Comparison of ENCODE assay signal across 40 cellular contexts in genomic region chr2:65334714-65335113, GRCh38.
"Had no signal": no experiment of that assay in that cellular context is flagged by ENCODE, and none has a peak within 500 bp of the region (broad histone marks: within the 10 kb centered on the region; RNA-seq: fewer than 3 reads in every experiment).

No MANE protein-coding gene starts in this region.

- H3K4me3 Mint-ChIP-seq: activated B cell treated with CpG ODN at 0.5 μM for 24 hours; activated CD4-positive, alpha-beta memory T cell treated with anti-CD3 and anti-CD28 coated beads for 36 hours; activated CD4-positive, alpha-beta T cell treated with anti-CD3 and anti-CD28 coated beads, Interleukin-2, amount 10 ng/mL, durations not matched to agents 24 days and 14 days; activated CD8-positive, alpha-beta T cell treated with anti-CD3 and anti-CD28 coated beads for 36 hours; activated naive CD4-positive, alpha-beta T cell treated with anti-CD3 and anti-CD28 coated beads for 36 hours; activated naive CD8-positive, alpha-beta T cell treated with anti-CD3 and anti-CD28 coated beads for 36 hours; activated T-cell treated with anti-CD3 and anti-CD28 coated beads, Interleukin-2, amount 50 U/mL, for 4 hours; activated T-cell treated with anti-CD3 and anti-CD28 coated beads, Interleukin-2, amount 50 U/mL, for 72 hours; activated T-helper 1 cell treated with anti-CD3 and anti-CD28 coated beads, Interleukin-12 subunit alpha, Interleukin-12 subunit beta, Interleukin-2, Interleukin-4 antibody, amounts not matched to agents 30 ng/mL and 10 ng/mL and 1 ng/mL, durations not matched to agents 14 hours and 24 hours and 36 hours; activated T-helper 17 cell treated with anti-CD3 and anti-CD28 coated beads, Interleukin-2, amount 50 U/mL, for 72 hours; central memory CD8-positive, alpha-beta T cell; T-helper 1 cell treated with Interleukin-12 subunit alpha and Interleukin-12 subunit beta and Interleukin-4 antibody, amounts not matched to agents 30 μg/mL and 1 μg/mL, for 36 hours; T-helper 2 cell treated with Interferon-gamma antibody and Interleukin-4, amounts not matched to agents 5 μg/mL and 100 μg/mL, for 36 hours had no signal

- H3K27ac ChIP-seq: adrenal gland, body of pancreas, brain microvascular endothelial cell, breast epithelium, cardiac muscle cell, VCaP had no signal

- H3K27me3 Mint-ChIP-seq: activated B cell treated with CpG ODN at 0.5 μM for 24 hours; activated CD4-positive, alpha-beta memory T cell treated with anti-CD3 and anti-CD28 coated beads for 36 hours; activated CD8-positive, alpha-beta T cell treated with anti-CD3 and anti-CD28 coated beads for 36 hours; activated naive CD8-positive, alpha-beta T cell treated with anti-CD3 and anti-CD28 coated beads for 36 hours; activated T-helper 17 cell treated with anti-CD3 and anti-CD28 coated beads, Interleukin-2, amount 50 U/mL, for 72 hours; central memory CD8-positive, alpha-beta T cell had no signal

- H3K4me1 Mint-ChIP-seq: activated B cell treated with CpG ODN at 0.5 μM for 24 hours; activated CD4-positive, alpha-beta T cell treated with anti-CD3 and anti-CD28 coated beads, Interleukin-2, amount 10 ng/mL, durations not matched to agents 24 days and 14 days; activated naive CD8-positive, alpha-beta T cell treated with anti-CD3 and anti-CD28 coated beads for 36 hours; activated T-helper 17 cell treated with anti-CD3 and anti-CD28 coated beads, Interleukin-2, amount 50 U/mL, for 72 hours; central memory CD8-positive, alpha-beta T cell had no signal

- FAIRE-seq: astrocyte, TTC549 had no signal

- H3K9me3 ChIP-seq: adrenal gland, body of pancreas, breast epithelium had no signal

- H3K27ac Mint-ChIP-seq: activated B cell treated with CpG ODN at 0.5 μM for 24 hours; activated CD4-positive, alpha-beta memory T cell treated with anti-CD3 and anti-CD28 coated beads for 36 hours; activated CD4-positive, alpha-beta T cell treated with anti-CD3 and anti-CD28 coated beads, Interleukin-2, amount 10 ng/mL, durations not matched to agents 24 days and 14 days; activated CD8-positive, alpha-beta T cell treated with anti-CD3 and anti-CD28 coated beads for 36 hours; activated naive CD4-positive, alpha-beta T cell treated with anti-CD3 and anti-CD28 coated beads for 36 hours; activated naive CD4-positive, alpha-beta T cell treated with anti-CD3 and anti-CD28 coated beads, Interleukin-2, amount 50 U/mL, for 72 hours; activated naive CD8-positive, alpha-beta T cell treated with anti-CD3 and anti-CD28 coated beads for 36 hours; activated T-cell treated with anti-CD3 and anti-CD28 coated beads, Interleukin-2, amount 50 U/mL, for 72 hours; activated T-helper 1 cell treated with anti-CD3 and anti-CD28 coated beads, Interleukin-12 subunit alpha, Interleukin-12 subunit beta, Interleukin-2, Interleukin-4 antibody, amounts not matched to agents 30 ng/mL and 10 ng/mL and 1 ng/mL, durations not matched to agents 14 hours and 24 hours and 36 hours; activated T-helper 17 cell treated with anti-CD3 and anti-CD28 coated beads, Interleukin-2, amount 50 U/mL, for 72 hours; T-helper 1 cell treated with Interleukin-12 subunit alpha and Interleukin-12 subunit beta and Interleukin-4 antibody, amounts not matched to agents 30 μg/mL and 1 μg/mL, for 36 hours; T-helper 2 cell treated with Interferon-gamma antibody and Interleukin-4, amounts not matched to agents 5 μg/mL and 100 μg/mL, for 36 hours had no signal

- DNase-seq: activated B cell treated with CpG ODN at 0.5 μM for 24 hours; activated CD4-positive, alpha-beta memory T cell treated with anti-CD3 and anti-CD28 coated beads for 36 hours; activated CD4-positive, alpha-beta T cell treated with anti-CD3 and anti-CD28 coated beads for 4 hours; activated CD4-positive, alpha-beta T cell treated with anti-CD3 and anti-CD28 coated beads, Interleukin-2, amount 10 ng/mL, durations not matched to agents 24 days and 14 days; activated CD4-positive, alpha-beta T cell treated with anti-CD3 and anti-CD28 coated beads, Interleukin-2, amount 50 U/mL, for 1 hour; activated CD4-positive, alpha-beta T cell treated with anti-CD3 and anti-CD28 coated beads, Interleukin-2, amount 50 U/mL, for 4 hours; activated CD4-positive, CD25-positive, alpha-beta regulatory T cell treated with anti-CD3 and anti-CD28 coated beads, Interleukin-2, amount 50 U/mL, for 72 hours; activated CD8-positive, alpha-beta memory T cell treated with anti-CD3 and anti-CD28 coated beads, Interleukin-2, amount 50 U/mL, for 4 hours; activated CD8-positive, alpha-beta T cell treated with anti-CD3 and anti-CD28 coated beads for 36 hours; activated effector memory CD4-positive, alpha-beta T cell treated with anti-CD3 and anti-CD28 coated beads, Interleukin-2, amount 50 U/mL, for 16 hours; activated gamma-delta T cell treated with Interleukin-2 at 50 U/mL for 16 hours; activated naive CD4-positive, alpha-beta T cell; activated naive CD4-positive, alpha-beta T cell treated with anti-CD3 and anti-CD28 coated beads for 36 hours; activated naive CD4-positive, alpha-beta T cell treated with anti-CD3 and anti-CD28 coated beads, Interleukin-2, amount 50 U/mL, for 16 hours; activated naive CD8-positive, alpha-beta T cell treated with anti-CD3 and anti-CD28 coated beads for 36 hours; activated T-cell treated with anti-CD3 and anti-CD28 coated beads for 4 hours; activated T-cell treated with anti-CD3 and anti-CD28 coated beads, Interleukin-2, amount 50 U/mL, for 1 hour; activated T-cell treated with anti-CD3 and anti-CD28 coated beads, Interleukin-2, amount 50 U/mL, for 4 hours; activated T-cell treated with anti-CD3 and anti-CD28 coated beads, Interleukin-2, amount 50 U/mL, for 72 hours; adrenal gland; amniotic stem cell; aorta; body of pancreas; brain microvascular endothelial cell; caudate nucleus; cerebellar nuclear complex; T-helper 1 cell; T-helper 2 cell; T-helper 9 cell had no signal

- H3K9me3 Mint-ChIP-seq: activated B cell treated with CpG ODN at 0.5 μM for 24 hours; activated CD4-positive, alpha-beta memory T cell treated with anti-CD3 and anti-CD28 coated beads for 36 hours; activated CD4-positive, alpha-beta T cell treated with anti-CD3 and anti-CD28 coated beads, Interleukin-2, amount 10 ng/mL, durations not matched to agents 24 days and 14 days; activated CD8-positive, alpha-beta T cell treated with anti-CD3 and anti-CD28 coated beads for 36 hours; activated naive CD4-positive, alpha-beta T cell treated with anti-CD3 and anti-CD28 coated beads for 36 hours; activated naive CD4-positive, alpha-beta T cell treated with anti-CD3 and anti-CD28 coated beads, Interleukin-2, amount 50 U/mL, for 72 hours; activated naive CD8-positive, alpha-beta T cell treated with anti-CD3 and anti-CD28 coated beads for 36 hours; activated T-cell treated with anti-CD3 and anti-CD28 coated beads, Interleukin-2, amount 50 U/mL, for 4 hours; activated T-cell treated with anti-CD3 and anti-CD28 coated beads, Interleukin-2, amount 50 U/mL, for 72 hours; activated T-helper 1 cell treated with anti-CD3 and anti-CD28 coated beads, Interleukin-12 subunit alpha, Interleukin-12 subunit beta, Interleukin-2, Interleukin-4 antibody, amounts not matched to agents 30 ng/mL and 10 ng/mL and 1 ng/mL, durations not matched to agents 14 hours and 24 hours and 36 hours; activated T-helper 17 cell treated with anti-CD3 and anti-CD28 coated beads, Interleukin-2, amount 50 U/mL, for 72 hours; central memory CD8-positive, alpha-beta T cell; T-helper 1 cell treated with Interleukin-12 subunit alpha and Interleukin-12 subunit beta and Interleukin-4 antibody, amounts not matched to agents 30 μg/mL and 1 μg/mL, for 36 hours; T-helper 2 cell treated with Interferon-gamma antibody and Interleukin-4, amounts not matched to agents 5 μg/mL and 100 μg/mL, for 36 hours had no signal

- H3K36me3 Mint-ChIP-seq: activated naive CD4-positive, alpha-beta T cell treated with anti-CD3 and anti-CD28 coated beads, Interleukin-2, amount 50 U/mL, for 72 hours had no signal

- H3K4me3 ChIP-seq: adrenal gland, body of pancreas, breast epithelium, cardiac muscle cell had no signal

- H3K27me3 ChIP-seq: adrenal gland, body of pancreas, brain microvascular endothelial cell, breast epithelium, cardiac muscle cell had no signal

- H3K4me1 ChIP-seq: body of pancreas, breast epithelium had no signal

- H3K36me3 ChIP-seq: adrenal gland, breast epithelium, cardiac muscle cell had no signal

- ATAC-seq: activated CD8-positive, alpha-beta T cell treated with anti-CD3 and anti-CD28 coated beads for 36 hours; activated naive CD4-positive, alpha-beta T cell treated with anti-CD3 and anti-CD28 coated beads, Interleukin-2, amount 50 U/mL, for 72 hours; activated T-cell treated with anti-CD3 and anti-CD28 coated beads, Interleukin-2, amount 50 U/mL, for 4 hours; activated T-cell treated with anti-CD3 and anti-CD28 coated beads, Interleukin-2, amount 50 U/mL, for 72 hours; activated T-helper 17 cell treated with anti-CD3 and anti-CD28 coated beads, Interleukin-2, amount 50 U/mL, for 72 hours; body of pancreas had no signal
